Comparison of ENCODE assay signal across 11 cellular contexts in the genomic region with DNA sequence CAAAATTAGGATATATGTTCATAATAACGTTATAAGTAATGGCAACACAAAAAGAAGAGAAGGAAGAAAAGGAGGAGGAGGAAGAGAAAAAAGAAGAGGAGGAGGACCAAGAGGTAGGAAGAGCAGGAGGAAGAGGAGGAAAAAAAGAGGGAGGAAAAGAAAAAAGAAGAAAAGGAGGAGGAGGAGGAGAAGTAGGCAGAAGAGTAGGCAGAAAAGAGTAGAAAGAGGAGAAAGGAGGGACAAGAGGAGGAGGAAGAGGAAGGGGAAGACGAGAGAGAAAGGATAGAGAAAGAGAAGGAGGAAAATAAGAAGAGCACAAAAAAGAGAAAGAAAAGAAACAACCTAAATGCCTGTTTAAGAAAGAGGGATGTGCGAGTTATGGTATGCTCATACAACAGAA. TPM values are rescaled to one million over a fixed set of nuclear protein-coding genes. Genes with fewer than 3 reads are reported as not detected.
"Had no signal": no experiment of that assay in that cellular context is flagged by ENCODE, and none has a peak within 500 bp of the region (broad histone marks: within the 10 kb centered on the region; RNA-seq: fewer than 3 reads in every experiment).

No MANE protein-coding gene starts in this region.

- H3K4me3 ChIP-seq: GM23248 had no signal

- DNase-seq: GM23248, GOT3, H9, HCEC 1CT, HFFc6, KG1 had no signal

- H3K9me3 Mint-ChIP-seq: H9 had no signal

- H3K4me3 Mint-ChIP-seq: H9, HFFc6, IgD-negative memory B cell had no signal

- H3K36me3 Mint-ChIP-seq: IgD-negative memory B cell had no signal

- H3K27ac ChIP-seq: GM23248, HL-60 had no signal

- ATAC-seq: HepG2 had no signal

- H3K27ac Mint-ChIP-seq: H9, HFFc6, IgD-negative memory B cell had no signal

RNA-seq across cellular contexts. Expression of gene CD300LB, which starts 5.6 kb away (rescaled TPM):
- total RNA-seq: GM23248, H4, H9, HepG2, HFFc6, HT1080 had no signal

RNA-seq across cellular contexts. Expression of gene CD300C, which starts 9.0 kb away (rescaled TPM):
- total RNA-seq: H9, HepG2, HFFc6 had no signal

RNA-seq across cellular contexts. Expression of gene CD300H, which starts 30.4 kb away (rescaled TPM):
- total RNA-seq: GM23248, H4, H9, HepG2, HFFc6, HT1080 had no signal

RNA-seq across cellular contexts. Expression of gene CD300LD, which starts 55.2 kb away (rescaled TPM):
- total RNA-seq: GM23248, H4, H9, HepG2, HFFc6, HT1080 had no signal
